Comparison of ENCODE assay signal across 23 cellular contexts in genomic region chr17:7591596-7591995, GRCh38. TPM values are rescaled to one million over a fixed set of nuclear protein-coding genes. Genes with fewer than 3 reads are reported as not detected.
A peak's percentile ranks its signal among the peaks of the same experiment; 100 is the strongest.
DNase-seq lines count a peak whose midpoint lies in the region; ATAC-seq, FAIRE-seq and TF ChIP-seq lines count a peak whose summit lies in the region.
"Had no signal": no experiment of that assay in that cellular context is flagged by ENCODE, and none has a peak within 500 bp of the region (broad histone marks: within the 10 kb centered on the region; RNA-seq: fewer than 3 reads in every experiment).

No MANE protein-coding gene starts in this region.

- ATAC-seq in stimulated activated naive CD8-positive, alpha-beta T cell treated with anti-CD3 and anti-CD28 coated beads, Interleukin-15, Interleukin-2, amounts not matched to agents 100 U/mL and 50 U/mL, for 24 hours: no peak
- ATAC-seq: activated T-cell treated with anti-CD3 and anti-CD28 coated beads, Interleukin-2, amount 50 U/mL, for 72 hours; left cardiac atrium; mucosa of descending colon; T-cell; upper lobe of right lung had no signal

- H3K4me1 ChIP-seq in astrocyte (ENCODE audit: insufficient read depth, low read length) (peaks cover 46% of the 10 kb centered on the region), mesendoderm (ENCODE audit: control insufficient read depth, low read depth, low read length) (peaks cover 3% of the 10 kb centered on the region), vagina (peaks cover 22% of the 10 kb centered on the region)

- peak overlapping the region; percentile 34 for H3K27ac Mint-ChIP-seq in stimulated activated naive CD8-positive, alpha-beta T cell treated with anti-CD3 and anti-CD28 coated beads, Interleukin-15, Interleukin-2, amounts not matched to agents 100 ng/mL and 50 ng/mL, for 24 hours
- H3K27ac Mint-ChIP-seq in astrocyte (ENCODE audit: unreplicated experiment): peak overlapping the region; percentile 85
- H3K27ac Mint-ChIP-seq in immature natural killer cell: no peak overlapping the region
- H3K27ac Mint-ChIP-seq: activated CD4-positive, alpha-beta memory T cell treated with anti-CD3 and anti-CD28 coated beads, Interleukin-2, amount 10 ng/mL, durations not matched to agents 7 days and 5 days; T-cell had no signal

- H3K36me3 ChIP-seq in astrocyte (ENCODE audit: insufficient read depth, low read length) (peaks cover 38% of the 10 kb centered on the region), mesendoderm (ENCODE audit: control insufficient read depth, insufficient read depth, low read length) (peaks cover 4% of the 10 kb centered on the region), vagina (peaks cover 0 to 56% of the 10 kb centered on the region in 2 donors)

- no peak overlapping the region for H4K8ac ChIP-seq in mesendoderm (ENCODE audit: low read depth, low read length)

- peaks cover 45% of the 10 kb centered on the region for H4K20me1 ChIP-seq in astrocyte (ENCODE audit: insufficient read depth, low read length)

- H3K27me3 ChIP-seq in astrocyte (ENCODE audit: insufficient read depth, low read length) (no peaks in the 10 kb centered on the region), mesendoderm (ENCODE audit: insufficient read depth, low read length, poor library complexity) (no peaks in the 10 kb centered on the region), vagina (no peaks in the 10 kb centered on the region)
- H3K27me3 ChIP-seq: MG63, right atrium auricular region, upper lobe of right lung had no signal

- H3K4me1 Mint-ChIP-seq in stimulated activated naive CD8-positive, alpha-beta T cell treated with anti-CD3 and anti-CD28 coated beads, Interleukin-15, Interleukin-2, amounts not matched to agents 100 ng/mL and 50 ng/mL, for 24 hours (ENCODE audit: low read depth): peaks cover 3% of the 10 kb centered on the region
- H3K4me1 Mint-ChIP-seq in astrocyte (ENCODE audit: low read depth, unreplicated experiment) (peaks cover 36% of the 10 kb centered on the region), immature natural killer cell (peaks cover 0 to 2% of the 10 kb centered on the region in 2 donors)
- H3K4me1 Mint-ChIP-seq: T-cell had no signal

- no peak overlapping the region for H3K18ac ChIP-seq in mesendoderm (ENCODE audit: low read length)

- no peak overlapping the region for H2AK5ac ChIP-seq in mesendoderm (ENCODE audit: low read length)

- no CpG with 5 or more reads among the region's 5 CpGs for WGBS in mesendoderm (ENCODE audit: extremely low coverage, insufficient coverage, low lambda C conversion rate)

- TF ChIP-seq CTCF in astrocyte (IDR thresholded peaks at IDR 0.05; ENCODE audit: insufficient read depth, low read depth, low read length) (no peak), vagina (IDR thresholded peaks at IDR 0.05) (no peak)

- H3K23ac ChIP-seq in mesendoderm (ENCODE audit: low read length): no peak overlapping the region

- H3K27me3 Mint-ChIP-seq in stimulated activated naive CD8-positive, alpha-beta T cell treated with anti-CD3 and anti-CD28 coated beads, Interleukin-15, Interleukin-2, amounts not matched to agents 100 ng/mL and 50 ng/mL, for 24 hours: no peaks in the 10 kb centered on the region
- H3K27me3 Mint-ChIP-seq in astrocyte (ENCODE audit: low read depth, unreplicated experiment) (no peaks in the 10 kb centered on the region), immature natural killer cell (ENCODE audit: low read depth in 3 of 3) (peaks cover 0 to 5% (median 0%) of the 10 kb centered on the region in 3 donors)
- H3K27me3 Mint-ChIP-seq: activated CD4-positive, alpha-beta memory T cell treated with anti-CD3 and anti-CD28 coated beads, Interleukin-2, amount 10 ng/mL, durations not matched to agents 7 days and 5 days; T-cell had no signal

- no peak overlapping the region for H2BK15ac ChIP-seq in mesendoderm (replicated peaks; ENCODE audit: low read depth)

- no peaks in the 10 kb centered on the region for H3K79me1 ChIP-seq in mesendoderm (ENCODE audit: low read length)

- H4K5ac ChIP-seq in mesendoderm (ENCODE audit: low read length): no peak overlapping the region

- H3K27ac ChIP-seq in astrocyte (ENCODE audit: low read depth, low read length) (no peak overlapping the region), mesendoderm (ENCODE audit: low read depth, low read length) (peak overlapping the region; percentile 89), vagina (peak overlapping the region; percentile 97)
- H3K27ac ChIP-seq: right atrium auricular region, upper lobe of right lung had no signal

- H3K4me2 ChIP-seq in astrocyte (ENCODE audit: low read length) (no peak overlapping the region), mesendoderm (ENCODE audit: low read length) (no peak overlapping the region)

- H3K9ac ChIP-seq in astrocyte (ENCODE audit: low read length) (peak overlapping the region; percentile 76), mesendoderm (ENCODE audit: low read length) (no peak overlapping the region)

- H3K56ac ChIP-seq in mesendoderm (ENCODE audit: low read length): no peak overlapping the region

- H3K79me2 ChIP-seq in astrocyte (ENCODE audit: insufficient read depth, low read length) (peaks cover 21% of the 10 kb centered on the region), mesendoderm (ENCODE audit: control insufficient read depth, insufficient read depth, low read length) (peaks cover 1% of the 10 kb centered on the region)

- H3K4me3 ChIP-seq in astrocyte (ENCODE audit: insufficient read depth, low read depth, low read length): no peak overlapping the region
- no peak overlapping the region for H3K4me3 ChIP-seq in mesendoderm (ENCODE audit: low read length)
- H3K4me3 ChIP-seq in vagina: no peak overlapping the region
- H3K4me3 ChIP-seq: MG63, mucosa of descending colon, right atrium auricular region, upper lobe of right lung had no signal

- no peak overlapping the region for H2AFZ ChIP-seq in astrocyte (ENCODE audit: low read depth, low read length)

- H3K4me3 Mint-ChIP-seq in stimulated activated naive CD8-positive, alpha-beta T cell treated with anti-CD3 and anti-CD28 coated beads, Interleukin-15, Interleukin-2, amounts not matched to agents 100 ng/mL and 50 ng/mL, for 24 hours: no peak overlapping the region
- no peak overlapping the region for H3K4me3 Mint-ChIP-seq in astrocyte (ENCODE audit: unreplicated experiment)
- H3K4me3 Mint-ChIP-seq in immature natural killer cell: no peak overlapping the region
- H3K4me3 Mint-ChIP-seq: activated CD4-positive, alpha-beta memory T cell treated with anti-CD3 and anti-CD28 coated beads, Interleukin-2, amount 10 ng/mL, durations not matched to agents 7 days and 5 days; activated T-cell treated with anti-CD3 and anti-CD28 coated beads, Interleukin-2, amount 50 U/mL, for 72 hours; T-cell had no signal

- intact Hi-C loops in vagina (cut with DNase I): no loop called here

- H2BK120ac ChIP-seq in mesendoderm (ENCODE audit: low read depth, low read length): no peak overlapping the region

- TF ChIP-seq POLR2A in vagina (IDR thresholded peaks at IDR 0.05): no peak

- no peaks in the 10 kb centered on the region for H3K9me3 ChIP-seq in astrocyte (ENCODE audit: insufficient read depth, low read depth, low read length)
- no peaks in the 10 kb centered on the region for H3K9me3 ChIP-seq in vagina
- H3K9me3 ChIP-seq: MG63, mucosa of descending colon, right atrium auricular region, upper lobe of right lung had no signal

- no peak for DNase-seq in stimulated activated naive CD8-positive, alpha-beta T cell treated with anti-CD3 and anti-CD28 coated beads, Interleukin-15, Interleukin-2, amounts not matched to agents 100 U/mL and 50 U/mL, for 24 hours
- DNase-seq in astrocyte (ENCODE audit: low read depth) (no peak), mesendoderm (no peak), vagina (ENCODE audit: extremely low spot score in 2 of 2) (no peak), dermis blood vessel endothelial cell (no peak), immature natural killer cell (no peak)
- no peak for DNase-seq in activated CD8-positive, alpha-beta memory T cell treated with anti-CD3 and anti-CD28 coated beads, Interleukin-2, amount 50 U/mL, for 48 hours
- DNase-seq: activated CD4-positive, alpha-beta memory T cell treated with anti-CD3 and anti-CD28 coated beads, Interleukin-2, amount 10 ng/mL, durations not matched to agents 7 days and 5 days; activated T-cell treated with anti-CD3 and anti-CD28 coated beads, Interleukin-2, amount 50 U/mL, for 72 hours; caudate nucleus; GDM1; hypothalamus; left cardiac atrium; MG63; mucosa of descending colon; NCI-H1694 treated with DMSO at 0.1 percent for 48 hours; NK-92 treated with Interleukin-12 subunit alpha and Interleukin-12 subunit beta, amount 100 ng/mL, for 24 hours; nucleus accumbens; stimulated activated naive CD4-positive, alpha-beta T cell treated with Interleukin-2 at 50 U/mL for 16 hours; T-cell; upper lobe of right lung had no signal

- FAIRE-seq in astrocyte (lab: Jason Lieb, UNC): no peak

- no peak overlapping the region for H2BK5ac ChIP-seq in mesendoderm (ENCODE audit: low read length)

- H3K9me3 Mint-ChIP-seq in stimulated activated naive CD8-positive, alpha-beta T cell treated with anti-CD3 and anti-CD28 coated beads, Interleukin-15, Interleukin-2, amounts not matched to agents 100 ng/mL and 50 ng/mL, for 24 hours: no peaks in the 10 kb centered on the region
- no peaks in the 10 kb centered on the region for H3K9me3 Mint-ChIP-seq in astrocyte (ENCODE audit: unreplicated experiment)
- no peaks in the 10 kb centered on the region for H3K9me3 Mint-ChIP-seq in immature natural killer cell
- H3K9me3 Mint-ChIP-seq: activated CD4-positive, alpha-beta memory T cell treated with anti-CD3 and anti-CD28 coated beads, Interleukin-2, amount 10 ng/mL, durations not matched to agents 7 days and 5 days; activated T-cell treated with anti-CD3 and anti-CD28 coated beads, Interleukin-2, amount 50 U/mL, for 72 hours; T-cell had no signal

- H3K4ac ChIP-seq in mesendoderm (ENCODE audit: low read depth, low read length): no peak overlapping the region

- peaks cover 64% of the 10 kb centered on the region for H3K36me3 Mint-ChIP-seq in stimulated activated naive CD8-positive, alpha-beta T cell treated with anti-CD3 and anti-CD28 coated beads, Interleukin-15, Interleukin-2, amounts not matched to agents 100 ng/mL and 50 ng/mL, for 24 hours (ENCODE audit: low read depth)
- peaks cover 30% of the 10 kb centered on the region for H3K36me3 Mint-ChIP-seq in astrocyte (ENCODE audit: low read depth, unreplicated experiment)
- peaks cover 20 to 44% (median 25%) of the 10 kb centered on the region in 3 donors for H3K36me3 Mint-ChIP-seq in immature natural killer cell

RNA-seq across cellular contexts. Expression of gene SOX15, which starts 1.7 kb away (rescaled TPM):
- total RNA-seq in astrocyte (1.7 and 4.0 TPM in 2 replicates), vagina (44.4 TPM), dermis blood vessel endothelial cell (0.14 and 0.17 TPM in 2 replicates)
- polyA plus RNA-seq in mesendoderm (2013, experiment 1 of 2): 18.2 TPM
- polyA plus RNA-seq in mesendoderm (2013, experiment 2 of 2): 18.4 TPM
- not detected for polyA plus RNA-seq in immature natural killer cell

RNA-seq across cellular contexts. Expression of gene MPDU1, which starts 7.9 kb away (rescaled TPM):
- total RNA-seq in astrocyte (44.6 and 51.2 TPM in 2 replicates), vagina (73.4 TPM), dermis blood vessel endothelial cell (113 and 133 TPM in 2 replicates)
- polyA plus RNA-seq in mesendoderm (2013, experiment 1 of 2): 101 TPM
- polyA plus RNA-seq in mesendoderm (2013, experiment 2 of 2): 96.5 TPM
- polyA plus RNA-seq in immature natural killer cell: 10 to 100 TPM; 31.6 to 44.0 (median 41.6) TPM

RNA-seq across cellular contexts. Expression of gene CD68, which starts 12.2 kb away (rescaled TPM):
- total RNA-seq in astrocyte (4.4 and 6.2 TPM in 2 replicates), vagina (40.0 TPM), dermis blood vessel endothelial cell (0.17 and 2.1 TPM in 2 replicates)
- 0.44 TPM for polyA plus RNA-seq in mesendoderm (2013, experiment 1 of 2)
- polyA plus RNA-seq in mesendoderm (2013, experiment 2 of 2): 0.42 TPM
- polyA plus RNA-seq in immature natural killer cell: 1 to 10 TPM; 1.9 to 6.5 (median 6.1) TPM

RNA-seq across cellular contexts. Expression of gene FXR2, which starts 23.1 kb away (rescaled TPM):
- total RNA-seq in astrocyte: 54.3 and 60.2 TPM in 2 replicates
- polyA plus RNA-seq in mesendoderm (2013, experiment 1 of 2): 22.0 TPM
- 22.4 TPM for polyA plus RNA-seq in mesendoderm (2013, experiment 2 of 2)
- total RNA-seq in vagina: 36.1 TPM
- total RNA-seq in dermis blood vessel endothelial cell: 38.8 and 51.1 TPM in 2 replicates
- polyA plus RNA-seq in immature natural killer cell: 10 to 100 TPM in 2 of 3 donors, 1 to 10 TPM in 1; 8.3 to 25.1 (median 10.4) TPM

RNA-seq across cellular contexts. Expression of gene SENP3, which starts 29.9 kb away (rescaled TPM):
- total RNA-seq in astrocyte (51.4 and 58.7 TPM in 2 replicates), vagina (60.2 TPM), dermis blood vessel endothelial cell (79.8 and 89.3 TPM in 2 replicates)
- 59.2 TPM for polyA plus RNA-seq in mesendoderm (2013, experiment 1 of 2)
- 55.7 TPM for polyA plus RNA-seq in mesendoderm (2013, experiment 2 of 2)
- polyA plus RNA-seq in immature natural killer cell: 10 to 100 TPM; 17.5 to 19.4 (median 19.0) TPM

Comparison
In these comparisons a context has a peak if more than half of its experiments do, and no peak if none do; other contexts are left out.
1. H3K27ac Mint-ChIP-seq: peak in stimulated activated naive CD8-positive, alpha-beta T cell treated with anti-CD3 and anti-CD28 coated beads, Interleukin-15, Interleukin-2, amounts not matched to agents 100 ng/mL and 50 ng/mL, for 24 hours (single experiment) and astrocyte (single experiment); none in immature natural killer cell (0 of 6).